Comparison of ENCODE assay signal across 27 cellular contexts in genomic region chr16:57668259-57668563, GRCh38. TPM values are rescaled to one million over a fixed set of nuclear protein-coding genes. Genes with fewer than 3 reads are reported as not detected.
A peak's percentile ranks its signal among the peaks of the same experiment; 100 is the strongest.
DNase-seq lines count a peak whose midpoint lies in the region; ATAC-seq and TF ChIP-seq lines count a peak whose summit lies in the region.
"Had no signal": no experiment of that assay in that cellular context is flagged by ENCODE, and none has a peak within 500 bp of the region (broad histone marks: within the 10 kb centered on the region; RNA-seq: fewer than 3 reads in every experiment).

A gene with protein sequence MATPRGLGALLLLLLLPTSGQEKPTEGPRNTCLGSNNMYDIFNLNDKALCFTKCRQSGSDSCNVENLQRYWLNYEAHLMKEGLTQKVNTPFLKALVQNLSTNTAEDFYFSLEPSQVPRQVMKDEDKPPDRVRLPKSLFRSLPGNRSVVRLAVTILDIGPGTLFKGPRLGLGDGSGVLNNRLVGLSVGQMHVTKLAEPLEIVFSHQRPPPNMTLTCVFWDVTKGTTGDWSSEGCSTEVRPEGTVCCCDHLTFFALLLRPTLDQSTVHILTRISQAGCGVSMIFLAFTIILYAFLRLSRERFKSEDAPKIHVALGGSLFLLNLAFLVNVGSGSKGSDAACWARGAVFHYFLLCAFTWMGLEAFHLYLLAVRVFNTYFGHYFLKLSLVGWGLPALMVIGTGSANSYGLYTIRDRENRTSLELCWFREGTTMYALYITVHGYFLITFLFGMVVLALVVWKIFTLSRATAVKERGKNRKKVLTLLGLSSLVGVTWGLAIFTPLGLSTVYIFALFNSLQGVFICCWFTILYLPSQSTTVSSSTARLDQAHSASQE (plus strand): TSS chr16:57668306. CDS start chr16:57668348, 42 bp downstream.

- peaks cover 15% of the 10 kb centered on the region for H3K27me3 ChIP-seq in foreskin keratinocyte
- H3K27me3 ChIP-seq in naive thymus-derived CD4-positive, alpha-beta T cell (ENCODE audit: control insufficient read depth in 2 of 2, insufficient read depth in 2 of 2, low read length in 2 of 2) = no peaks in the 10 kb centered on the region
- peaks cover 24% of the 10 kb centered on the region for H3K27me3 ChIP-seq in osteoblast (ENCODE audit: insufficient read depth, low read length)

- POLR2A ChIA-PET in naive thymus-derived CD4-positive, alpha-beta T cell (lab: Charles Lee) = no interaction called here

- H3K36me3 Mint-ChIP-seq in natural killer cell treated with Interleukin-12 subunit alpha and Interleukin-12 subunit beta and Interleukin-15 and Interleukin-18, amount 100 ng/mL, for 72 hours = no peaks in the 10 kb centered on the region
- no peaks in the 10 kb centered on the region for H3K36me3 Mint-ChIP-seq in naive thymus-derived CD4-positive, alpha-beta T cell
- H3K36me3 Mint-ChIP-seq: naive thymus-derived CD8-positive, alpha-beta T cell had no signal

- CTCF ChIA-PET in naive thymus-derived CD4-positive, alpha-beta T cell (lab: Charles Lee) = no interaction called here

- no peak within 1 kb of the TSS for H2AFZ ChIP-seq in osteoblast (ENCODE audit: low read length)

- no peaks in the 10 kb centered on the region for H3K9me3 Mint-ChIP-seq in stimulated activated naive CD8-positive, alpha-beta T cell treated with anti-CD3 and anti-CD28 coated beads, Interleukin-15, amount 100 ng/mL, for 72 hours
- H3K9me3 Mint-ChIP-seq in natural killer cell treated with Interleukin-12 subunit alpha and Interleukin-12 subunit beta and Interleukin-15 and Interleukin-18, amount 100 ng/mL, for 72 hours = no peaks in the 10 kb centered on the region
- no peaks in the 10 kb centered on the region for H3K9me3 Mint-ChIP-seq in naive thymus-derived CD4-positive, alpha-beta T cell
- H3K9me3 Mint-ChIP-seq: IgD-negative memory B cell; naive thymus-derived CD8-positive, alpha-beta T cell had no signal

- H3K27me3 Mint-ChIP-seq in stimulated activated naive CD8-positive, alpha-beta T cell treated with anti-CD3 and anti-CD28 coated beads, Interleukin-15, amount 100 ng/mL, for 72 hours = no peaks in the 10 kb centered on the region
- H3K27me3 Mint-ChIP-seq in natural killer cell treated with Interleukin-12 subunit alpha and Interleukin-12 subunit beta and Interleukin-15 and Interleukin-18, amount 100 ng/mL, for 72 hours = no peaks in the 10 kb centered on the region
- H3K27me3 Mint-ChIP-seq in naive thymus-derived CD4-positive, alpha-beta T cell = peaks cover 0 to 18% (median 0%) of the 10 kb centered on the region in 5 donors
- H3K27me3 Mint-ChIP-seq: naive thymus-derived CD8-positive, alpha-beta T cell had no signal

- H3K9me3 ChIP-seq in naive thymus-derived CD4-positive, alpha-beta T cell (ENCODE audit: control insufficient read depth in 2 of 3, low read length in 3 of 3) = no peaks in the 10 kb centered on the region
- no peaks in the 10 kb centered on the region for H3K9me3 ChIP-seq in osteoblast (ENCODE audit: low read depth, low read length)
- H3K9me3 ChIP-seq: psoas muscle, stomach, upper lobe of right lung had no signal

- H3K36me3 ChIP-seq in naive thymus-derived CD4-positive, alpha-beta T cell (ENCODE audit: control insufficient read depth in 2 of 3, insufficient read depth in 3 of 3, low read length in 3 of 3) = no peaks in the 10 kb centered on the region
- H3K36me3 ChIP-seq in osteoblast (ENCODE audit: insufficient read depth, low read length) = no peaks in the 10 kb centered on the region
- H3K36me3 ChIP-seq: upper lobe of right lung had no signal

- peaks cover 12% of the 10 kb centered on the region for H3K4me1 Mint-ChIP-seq in stimulated activated naive CD8-positive, alpha-beta T cell treated with anti-CD3 and anti-CD28 coated beads, Interleukin-15, amount 100 ng/mL, for 72 hours
- H3K4me1 Mint-ChIP-seq in natural killer cell treated with Interleukin-12 subunit alpha and Interleukin-12 subunit beta and Interleukin-15 and Interleukin-18, amount 100 ng/mL, for 72 hours (ENCODE audit: low read depth in 2 of 2) = peaks cover 34 to 41% of the 10 kb centered on the region in 2 donors
- peaks cover 0 to 10% (median 3%) of the 10 kb centered on the region in 7 donors for H3K4me1 Mint-ChIP-seq in naive thymus-derived CD4-positive, alpha-beta T cell
- H3K4me1 Mint-ChIP-seq: IgD-negative memory B cell had no signal

- no peak for DNase-seq in stimulated activated naive CD8-positive, alpha-beta T cell treated with anti-CD3 and anti-CD28 coated beads, Interleukin-15, amount 100 ng/mL, for 72 hours
- DNase-seq in stimulated activated naive CD8-positive, alpha-beta T cell treated with anti-CD3 and anti-CD28 coated beads, Interleukin-15, Interleukin-2, amounts not matched to agents 100 U/mL and 50 U/mL, for 24 hours = no peak
- DNase-seq in foreskin keratinocyte = no peak
- DNase-seq in natural killer cell treated with Interleukin-12 subunit alpha and Interleukin-12 subunit beta and Interleukin-15 and Interleukin-18, amount 100 ng/mL, for 72 hours (ENCODE audit: low spot score) = no peak
- DNase-seq in naive thymus-derived CD4-positive, alpha-beta T cell = no peak
- DNase-seq in osteoblast (ENCODE audit: insufficient read length, low spot score, missing footprints) = no peak
- no peak for DNase-seq in cerebellum (ENCODE audit: low spot score)
- DNase-seq: activated CD4-positive, alpha-beta T cell treated with anti-CD3 and anti-CD28 coated beads for 48 hours; activated CD8-positive, alpha-beta memory T cell treated with anti-CD3 and anti-CD28 coated beads, Interleukin-2, amount 50 U/mL, for 4 hours; dermis blood vessel endothelial cell; DMS 273 treated with DMSO at 0.1 percent for 48 hours; NCI-H187 treated with DMSO at 0.1 percent for 48 hours; NCI-H82; SIG-M5; stimulated activated CD4-positive, alpha-beta T cell treated with anti-CD3 and anti-CD28 coated beads, Interleukin-4, amount 100 ng/mL, for 1 hour; T-helper 1 cell; upper lobe of right lung had no signal

- peak within 1 kb of the TSS in 1 of 2 donors; percentile 27 for H3K27ac Mint-ChIP-seq in stimulated activated naive CD8-positive, alpha-beta T cell treated with anti-CD3 and anti-CD28 coated beads, Interleukin-15, amount 100 ng/mL, for 72 hours
- H3K27ac Mint-ChIP-seq in natural killer cell treated with Interleukin-12 subunit alpha and Interleukin-12 subunit beta and Interleukin-15 and Interleukin-18, amount 100 ng/mL, for 72 hours = peak within 1 kb of the TSS; percentile 85 to 96
- no peak within 1 kb of the TSS for H3K27ac Mint-ChIP-seq in naive thymus-derived CD4-positive, alpha-beta T cell

- no peak within 1 kb of the TSS for H3K4me2 ChIP-seq in osteoblast (ENCODE audit: insufficient read depth, low read length)

- H3K79me2 ChIP-seq in osteoblast (ENCODE audit: insufficient read depth, low read length) = no peaks in the 10 kb centered on the region

- TF ChIP-seq CTCF in foreskin keratinocyte (conservative IDR thresholded peaks at IDR 0.05) (no peak), osteoblast (IDR thresholded peaks at IDR 0.05; ENCODE audit: extremely low read depth, low read depth, low read length) (no peak)

- H3K4me1 ChIP-seq in foreskin keratinocyte (no peaks in the 10 kb centered on the region), osteoblast (ENCODE audit: insufficient read depth, low read length) (no peaks in the 10 kb centered on the region)
- H3K4me1 ChIP-seq in naive thymus-derived CD4-positive, alpha-beta T cell (ENCODE audit: control insufficient read depth in 2 of 2, insufficient read depth in 2 of 2, low read length in 2 of 2) = no peaks in the 10 kb centered on the region
- H3K4me1 ChIP-seq: psoas muscle, stomach, upper lobe of right lung had no signal

- H3K4me3 Mint-ChIP-seq in stimulated activated naive CD8-positive, alpha-beta T cell treated with anti-CD3 and anti-CD28 coated beads, Interleukin-15, amount 100 ng/mL, for 72 hours = no peak within 1 kb of the TSS
- H3K4me3 Mint-ChIP-seq in natural killer cell treated with Interleukin-12 subunit alpha and Interleukin-12 subunit beta and Interleukin-15 and Interleukin-18, amount 100 ng/mL, for 72 hours = peak within 1 kb of the TSS; percentile 77
- H3K4me3 Mint-ChIP-seq in naive thymus-derived CD4-positive, alpha-beta T cell = no peak within 1 kb of the TSS
- H3K4me3 Mint-ChIP-seq: naive thymus-derived CD8-positive, alpha-beta T cell had no signal

- no peak within 1 kb of the TSS for H3K4me3 ChIP-seq in naive thymus-derived CD4-positive, alpha-beta T cell (ENCODE audit: low read length)
- no peak within 1 kb of the TSS for H3K4me3 ChIP-seq in osteoblast (ENCODE audit: insufficient read depth, low read length)
- H3K4me3 ChIP-seq: lung, psoas muscle, skin epidermis, upper lobe of right lung had no signal

- H3K27ac ChIP-seq in foreskin keratinocyte (no peak within 1 kb of the TSS), osteoblast (ENCODE audit: low read depth, low read length) (no peak within 1 kb of the TSS)
- no peak within 1 kb of the TSS for H3K27ac ChIP-seq in naive thymus-derived CD4-positive, alpha-beta T cell (ENCODE audit: low read depth, low read length)
- H3K27ac ChIP-seq: epithelial cell of prostate, psoas muscle, upper lobe of right lung had no signal

- H4K20me1 ChIP-seq in osteoblast (ENCODE audit: insufficient read depth, low read length) = no peaks in the 10 kb centered on the region

- ATAC-seq in stimulated activated naive CD8-positive, alpha-beta T cell treated with anti-CD3 and anti-CD28 coated beads, Interleukin-15, amount 100 ng/mL, for 72 hours = peak; percentile 20
- no peak for ATAC-seq in stimulated activated naive CD8-positive, alpha-beta T cell treated with anti-CD3 and anti-CD28 coated beads, Interleukin-15, Interleukin-2, amounts not matched to agents 100 U/mL and 50 U/mL, for 24 hours
- peak; percentile 19 for ATAC-seq in foreskin keratinocyte
- no peak for ATAC-seq in natural killer cell treated with Interleukin-12 subunit alpha and Interleukin-12 subunit beta and Interleukin-15 and Interleukin-18, amount 100 ng/mL, for 72 hours
- ATAC-seq in GM21825 (IDR thresholded peaks at IDR 0.05; ENCODE audit: unreplicated experiment) = no peak
- ATAC-seq in naive thymus-derived CD4-positive, alpha-beta T cell = no peak
- ATAC-seq: naive thymus-derived CD8-positive, alpha-beta T cell had no signal

- intact Hi-C loops in naive thymus-derived CD4-positive, alpha-beta T cell (cut with micrococcal nuclease) = no loop called here

RNA-seq across cellular contexts. Expression of the gene that starts here (rescaled TPM):
- total RNA-seq in foreskin keratinocyte = not detected in 2 replicates
- not detected in 2 replicates for polyA plus RNA-seq in foreskin keratinocyte
- 10 to 100 TPM; 25.4 to 28.9 TPM for total RNA-seq in natural killer cell treated with Interleukin-12 subunit alpha and Interleukin-12 subunit beta and Interleukin-15 and Interleukin-18, amount 100 ng/mL, for 72 hours
- 10 to 100 TPM in 1 of 5 experiments, 1 to 10 TPM in 1, not detected in 3; 4.9 to 14.1 TPM for total RNA-seq in naive thymus-derived CD4-positive, alpha-beta T cell
- not detected for polyA plus RNA-seq in naive thymus-derived CD4-positive, alpha-beta T cell
- not detected in 2 replicates for total RNA-seq in osteoblast
- 0.27 TPM for total RNA-seq in cerebellum
- total RNA-seq: fibroblast of villous mesenchyme; G401; naive thymus-derived CD8-positive, alpha-beta T cell had no signal
- polyA plus RNA-seq: IgD-negative memory B cell; naive thymus-derived CD8-positive, alpha-beta T cell had no signal

Comparison
In these comparisons a context has a peak if more than half of its experiments do, and no peak if none do; other contexts are left out.
1. Peak in ATAC-seq in foreskin keratinocyte; RNA of the gene not detected or under 1 TPM.
2. H3K27ac Mint-ChIP-seq: peak in natural killer cell treated with Interleukin-12 subunit alpha and Interleukin-12 subunit beta and Interleukin-15 and Interleukin-18, amount 100 ng/mL, for 72 hours (2 of 2); none in naive thymus-derived CD4-positive, alpha-beta T cell (0 of 9).